Comparison of ENCODE assay signal across 8 cellular contexts in the genomic region with DNA sequence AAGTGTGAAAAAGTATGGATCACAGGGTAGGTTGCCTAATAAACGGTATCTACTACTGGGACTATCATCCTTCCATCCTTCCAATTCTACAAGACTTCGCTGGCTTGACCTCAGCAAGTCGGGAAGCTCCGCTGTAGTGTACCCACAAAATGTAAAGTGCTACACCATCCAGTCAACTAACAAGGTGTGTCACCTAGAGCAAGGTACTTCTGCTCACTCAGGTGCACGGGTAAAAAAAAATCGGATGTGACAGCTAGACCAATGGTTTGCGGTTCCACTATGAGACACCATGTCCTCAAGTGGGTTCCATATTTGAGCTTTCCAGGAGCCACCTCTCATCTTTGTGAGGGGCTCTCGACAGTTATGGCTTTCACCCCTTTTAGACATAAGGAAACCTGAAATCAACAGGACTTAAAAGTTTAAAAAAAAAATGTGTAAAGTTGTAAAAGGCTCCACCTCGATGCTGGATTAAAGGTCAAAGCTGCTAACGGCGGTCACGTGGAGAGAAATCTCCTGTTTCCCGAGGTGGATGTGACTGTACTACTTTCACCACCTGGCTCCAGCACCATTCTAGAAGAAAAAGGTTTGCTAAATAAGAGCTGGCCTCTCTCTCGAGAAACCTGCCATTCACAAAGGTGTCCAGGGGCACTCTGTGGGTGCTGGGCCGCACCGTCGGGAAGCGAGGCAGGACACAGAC. TPM values are rescaled to one million over a fixed set of nuclear protein-coding genes. Genes with fewer than 3 reads are reported as not detected.
DNase-seq lines count a peak whose midpoint lies in the region; ATAC-seq and TF ChIP-seq lines count a peak whose summit lies in the region.

No MANE protein-coding gene starts in this region.

- CTCF ChIA-PET in activated CD8-positive, alpha-beta T cell treated with anti-CD3 and anti-CD28 coated beads for 36 hours (lab: Charles Lee), result interaction anchor here (0.7 to 2.6 kb wide), 10 partner anchors 8 to 464 kb away, joined by 3 to 13 read pairs (median 4); a partner anchor contains a TSS

- TF ChIP-seq CTCF in activated CD8-positive, alpha-beta T cell treated with anti-CD3 and anti-CD28 coated beads for 36 hours (IDR thresholded peaks at IDR 0.05), result no peak

- peak overlapping the region; percentile 78 for H3K4me3 Mint-ChIP-seq in activated CD8-positive, alpha-beta T cell treated with anti-CD3 and anti-CD28 coated beads for 36 hours

- H3K27ac Mint-ChIP-seq in activated CD8-positive, alpha-beta T cell treated with anti-CD3 and anti-CD28 coated beads for 36 hours, result peak overlapping the region; percentile 96

- H3K4me3 ChIP-seq in iPS-11a (ENCODE audit: low read depth, low read length), result peak overlapping the region; percentile 89
- H3K4me3 ChIP-seq in stomach smooth muscle (ENCODE audit: low read length in 2 of 2), result peak overlapping the region; percentile 60 to 85

- peaks cover 21 to 34% of the 10 kb centered on the region in 2 donors for H3K36me3 ChIP-seq in stomach smooth muscle (ENCODE audit: control insufficient read depth in 2 of 2, insufficient read depth in 2 of 2, low read length in 2 of 2)

- peak; percentile 31 for DNase-seq in stimulated activated CD4-positive, alpha-beta T cell treated with anti-CD3 and anti-CD28 coated beads, Interleukin-15, amount 100 ng/mL, for 24 hours
- DNase-seq in stimulated activated CD4-positive, alpha-beta T cell treated with anti-CD3 and anti-CD28 coated beads, Interleukin-2, amount 100 ng/mL, for 48 hours, result no peak
- DNase-seq in activated CD8-positive, alpha-beta T cell treated with anti-CD3 and anti-CD28 coated beads for 36 hours, result peak; percentile 45
- no peak for DNase-seq in GM19238 (ENCODE audit: insufficient read length, low spot score)

- peaks cover 73% of the 10 kb centered on the region for H3K4me1 Mint-ChIP-seq in activated CD8-positive, alpha-beta T cell treated with anti-CD3 and anti-CD28 coated beads for 36 hours (ENCODE audit: low read depth)

- H3K27me3 ChIP-seq in stomach smooth muscle (ENCODE audit: control insufficient read depth in 1 of 2, insufficient read depth in 2 of 2, low read length in 2 of 2), result no peaks in the 10 kb centered on the region

- no peaks in the 10 kb centered on the region for H3K9me3 ChIP-seq in stomach smooth muscle (ENCODE audit: control insufficient read depth in 2 of 2, low read length in 2 of 2)

- H3K9ac ChIP-seq in stomach smooth muscle (ENCODE audit: low read length in 2 of 2), result peak overlapping the region; percentile 75 to 84

- no peaks in the 10 kb centered on the region for H3K27me3 Mint-ChIP-seq in activated CD8-positive, alpha-beta T cell treated with anti-CD3 and anti-CD28 coated beads for 36 hours

- intact Hi-C loops in activated CD8-positive, alpha-beta T cell treated with anti-CD3 and anti-CD28 coated beads for 36 hours (cut with micrococcal nuclease), result loop anchor here (5.0 kb wide), 1 partner anchor 139 kb away; no protein-coding TSS in a partner anchor

- POLR2A ChIA-PET in activated CD8-positive, alpha-beta T cell treated with anti-CD3 and anti-CD28 coated beads for 36 hours (lab: Charles Lee), result interaction anchor here (0.6 to 4.2 kb wide), 22 partner anchors 9 to 374 kb away, joined by 3 to 40 read pairs (median 4); a partner anchor contains a TSS

- peak overlapping the region; percentile 77 for H3K27ac ChIP-seq in stomach smooth muscle (ENCODE audit: low read length)

- peaks cover 72% of the 10 kb centered on the region for H3K36me3 Mint-ChIP-seq in activated CD8-positive, alpha-beta T cell treated with anti-CD3 and anti-CD28 coated beads for 36 hours (ENCODE audit: low read depth)

- no peak for ATAC-seq in activated CD8-positive, alpha-beta T cell treated with anti-CD3 and anti-CD28 coated beads for 36 hours
- ATAC-seq in GM18517 (IDR thresholded peaks at IDR 0.05; ENCODE audit: unreplicated experiment) (no peak), HG03139 (IDR thresholded peaks at IDR 0.05; ENCODE audit: unreplicated experiment) (no peak)

- H3K9me3 Mint-ChIP-seq in activated CD8-positive, alpha-beta T cell treated with anti-CD3 and anti-CD28 coated beads for 36 hours, result no peaks in the 10 kb centered on the region

- H3K4me1 ChIP-seq in stomach smooth muscle (ENCODE audit: control insufficient read depth, insufficient read depth, low read length), result peaks cover 14% of the 10 kb centered on the region

RNA-seq across cellular contexts. Expression of a gene that starts 0.7 kb away (rescaled TPM):
- 10 to 100 TPM; 67.4 to 68.8 TPM for total RNA-seq in activated CD8-positive, alpha-beta T cell treated with anti-CD3 and anti-CD28 coated beads for 36 hours

RNA-seq across cellular contexts. Expression of a gene that starts 11.1 kb away (rescaled TPM):
- total RNA-seq in activated CD8-positive, alpha-beta T cell treated with anti-CD3 and anti-CD28 coated beads for 36 hours, result 100 to 1,000 TPM; 140 to 145 TPM

RNA-seq across cellular contexts. Expression of a gene that starts 12.2 kb away (rescaled TPM):
- not detected for total RNA-seq in activated CD8-positive, alpha-beta T cell treated with anti-CD3 and anti-CD28 coated beads for 36 hours

RNA-seq across cellular contexts. Expression of a gene that starts 24.4 kb away (rescaled TPM):
- 10 to 100 TPM; 17.9 to 18.4 TPM for total RNA-seq in activated CD8-positive, alpha-beta T cell treated with anti-CD3 and anti-CD28 coated beads for 36 hours

RNA-seq across cellular contexts. Expression of a gene that starts 50.4 kb away (rescaled TPM):
- 100 to 1,000 TPM; 106 to 120 TPM for total RNA-seq in activated CD8-positive, alpha-beta T cell treated with anti-CD3 and anti-CD28 coated beads for 36 hours

Comparison
In these comparisons a context has a peak if more than half of its experiments do, and no peak if none do; other contexts are left out.
1. DNase-seq: peak in stimulated activated CD4-positive, alpha-beta T cell treated with anti-CD3 and anti-CD28 coated beads, Interleukin-15, amount 100 ng/mL, for 24 hours (single experiment) and activated CD8-positive, alpha-beta T cell treated with anti-CD3 and anti-CD28 coated beads for 36 hours (single experiment); none in stimulated activated CD4-positive, alpha-beta T cell treated with anti-CD3 and anti-CD28 coated beads, Interleukin-2, amount 100 ng/mL, for 48 hours (0 of 2) and GM19238 (single experiment).